19 cellular contexts compared by ENCODE assay signal in the genomic region with DNA sequence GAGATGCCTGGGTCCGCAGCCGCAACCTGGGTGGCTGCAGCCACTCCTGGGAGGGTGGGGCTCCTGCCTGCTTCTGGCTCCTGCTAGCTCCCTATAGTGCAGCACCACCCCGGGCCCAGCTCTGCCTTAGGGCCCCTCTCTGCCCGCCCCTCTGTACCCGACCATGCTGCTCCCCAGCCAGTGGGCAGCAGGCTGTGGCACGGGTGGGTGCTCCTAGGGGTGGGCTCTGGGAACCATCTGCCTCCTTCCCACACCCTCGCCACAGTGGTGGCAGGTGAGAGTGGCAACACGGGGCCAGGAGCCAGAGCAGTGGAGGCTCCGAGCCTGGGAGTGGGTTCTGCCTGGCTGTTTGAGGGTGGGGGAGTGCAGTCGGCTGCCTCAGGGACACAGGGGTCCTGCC.
"Had no signal": no experiment of that assay in that cellular context is flagged by ENCODE, and none has a peak within 500 bp of the region (broad histone marks: within the 10 kb centered on the region; RNA-seq: fewer than 3 reads in every experiment).

No MANE protein-coding gene starts in this region.

- H3K36me3 ChIP-seq: gastrocnemius medialis, left ventricle myocardium inferior, lower lobe of right lung, prostate gland, right lobe of liver, thoracic aorta, transverse colon had no signal

- H2AFZ ChIP-seq: parathyroid adenoma had no signal

- H3K4me3 ChIP-seq: coronary artery, gastrocnemius medialis, left ventricle myocardium inferior, lower lobe of right lung, prostate gland, right lobe of liver, thoracic aorta, transverse colon had no signal

- DNase-seq: effector CD4-positive, alpha-beta T cell; endodermal cell; erythroblast; gastrocnemius medialis; glutamatergic neuron; islet precursor cell; left ventricle myocardium inferior; lower lobe of right lung; midbrain; right lobe of liver; stimulated activated CD4-positive, alpha-beta T cell treated with anti-CD3 and anti-CD28 coated beads, Interleukin-4, amount 100 ng/mL, for 1 hour; stimulated activated CD8-positive, alpha-beta memory T cell treated with anti-CD3 and anti-CD28 coated beads, Interleukin-4, amount 100 ng/mL, for 48 hours; substantia nigra; transverse colon had no signal

- ATAC-seq: gastrocnemius medialis; lower lobe of right lung; stimulated activated effector memory CD8-positive, alpha-beta T cell treated with anti-CD3 and anti-CD28 coated beads, Interleukin-12 subunit alpha, Interleukin-12 subunit beta, amount 100 ng/mL, for 72 hours had no signal

- H3K4me1 ChIP-seq: gastrocnemius medialis, left ventricle myocardium inferior, parathyroid adenoma, prostate gland, transverse colon had no signal

- H3K27me3 ChIP-seq: gastrocnemius medialis, right lobe of liver, transverse colon had no signal

- H3K79me2 ChIP-seq: parathyroid adenoma had no signal

- H3K27ac ChIP-seq: coronary artery, gastrocnemius medialis, left ventricle myocardium inferior, lower lobe of right lung, parathyroid adenoma, prostate gland, right lobe of liver, thoracic aorta, transverse colon had no signal

- H3K9me3 ChIP-seq: gastrocnemius medialis, prostate gland, right lobe of liver, thoracic aorta had no signal

- H3K9ac ChIP-seq: parathyroid adenoma had no signal
